ENCODE assay signal across 1 cellular context in genomic region chr3:182710557-182711157, GRCh38.
TF ChIP-seq lines count a peak whose summit lies in the region.

No MANE protein-coding gene starts in this region.

TF ChIP-seq in K562, 482 proteins besides CTCF, POLR2A, EP300 and RAD21 (continued from another document):
- TF ChIP-seq NFIX (CRISPR knock-in tag; IDR thresholded peaks at IDR 0.05; ENCODE audit: low read depth) (no peak), BCOR (IDR thresholded peaks at IDR 0.05) (peak; percentile 70), PCBP1 (IDR thresholded peaks at IDR 0.05; ENCODE audit: low read depth, low read length, poor library complexity, severe bottlenecking) (no peak), XRCC4 (IDR thresholded peaks at IDR 0.05; ENCODE audit: extremely low read depth, insufficient read depth, insufficient read length) (no peak), SIN3B (IDR thresholded peaks at IDR 0.05; ENCODE audit: low read depth) (no peak), ZNF324 (CRISPR knock-in tag; IDR thresholded peaks at IDR 0.05) (no peak), TAF1 (IDR thresholded peaks at IDR 0.05; ENCODE audit: control insufficient read depth, extremely low read depth, insufficient read depth, low read length, severe bottlenecking) (no peak), HDAC2 (IDR thresholded peaks at IDR 0.05) (peak; percentile 60; the same call in 1 of the 2 replicates), PYGO2 (tag; IDR thresholded peaks at IDR 0.05) (no peak), ZNF407 (IDR thresholded peaks at IDR 0.05; ENCODE audit: low read depth) (no peak), SMARCA5 (IDR thresholded peaks at IDR 0.05) (0 out of 2 replicates have a peak, but pooled peaks have one; percentile 48), ZNF316 (IDR thresholded peaks at IDR 0.05) (no peak), ZNF77 (CRISPR knock-in tag; IDR thresholded peaks at IDR 0.05) (no peak), MITF (IDR thresholded peaks at IDR 0.05) (no peak), EHMT2 (IDR thresholded peaks at IDR 0.05) (no peak)
- TF ChIP-seq, protein P1, sequence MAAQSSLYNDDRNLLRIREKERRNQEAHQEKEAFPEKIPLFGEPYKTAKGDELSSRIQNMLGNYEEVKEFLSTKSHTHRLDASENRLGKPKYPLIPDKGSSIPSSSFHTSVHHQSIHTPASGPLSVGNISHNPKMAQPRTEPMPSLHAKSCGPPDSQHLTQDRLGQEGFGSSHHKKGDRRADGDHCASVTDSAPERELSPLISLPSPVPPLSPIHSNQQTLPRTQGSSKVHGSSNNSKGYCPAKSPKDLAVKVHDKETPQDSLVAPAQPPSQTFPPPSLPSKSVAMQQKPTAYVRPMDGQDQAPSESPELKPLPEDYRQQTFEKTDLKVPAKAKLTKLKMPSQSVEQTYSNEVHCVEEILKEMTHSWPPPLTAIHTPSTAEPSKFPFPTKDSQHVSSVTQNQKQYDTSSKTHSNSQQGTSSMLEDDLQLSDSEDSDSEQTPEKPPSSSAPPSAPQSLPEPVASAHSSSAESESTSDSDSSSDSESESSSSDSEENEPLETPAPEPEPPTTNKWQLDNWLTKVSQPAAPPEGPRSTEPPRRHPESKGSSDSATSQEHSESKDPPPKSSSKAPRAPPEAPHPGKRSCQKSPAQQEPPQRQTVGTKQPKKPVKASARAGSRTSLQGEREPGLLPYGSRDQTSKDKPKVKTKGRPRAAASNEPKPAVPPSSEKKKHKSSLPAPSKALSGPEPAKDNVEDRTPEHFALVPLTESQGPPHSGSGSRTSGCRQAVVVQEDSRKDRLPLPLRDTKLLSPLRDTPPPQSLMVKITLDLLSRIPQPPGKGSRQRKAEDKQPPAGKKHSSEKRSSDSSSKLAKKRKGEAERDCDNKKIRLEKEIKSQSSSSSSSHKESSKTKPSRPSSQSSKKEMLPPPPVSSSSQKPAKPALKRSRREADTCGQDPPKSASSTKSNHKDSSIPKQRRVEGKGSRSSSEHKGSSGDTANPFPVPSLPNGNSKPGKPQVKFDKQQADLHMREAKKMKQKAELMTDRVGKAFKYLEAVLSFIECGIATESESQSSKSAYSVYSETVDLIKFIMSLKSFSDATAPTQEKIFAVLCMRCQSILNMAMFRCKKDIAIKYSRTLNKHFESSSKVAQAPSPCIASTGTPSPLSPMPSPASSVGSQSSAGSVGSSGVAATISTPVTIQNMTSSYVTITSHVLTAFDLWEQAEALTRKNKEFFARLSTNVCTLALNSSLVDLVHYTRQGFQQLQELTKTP (IDR thresholded peaks at IDR 0.05; ENCODE audit: low read depth in 1 of 2, partially characterized antibody in 2 of 2), result peak in 1 of 2 experiments; percentile 19
- TF ChIP-seq, protein P2, sequence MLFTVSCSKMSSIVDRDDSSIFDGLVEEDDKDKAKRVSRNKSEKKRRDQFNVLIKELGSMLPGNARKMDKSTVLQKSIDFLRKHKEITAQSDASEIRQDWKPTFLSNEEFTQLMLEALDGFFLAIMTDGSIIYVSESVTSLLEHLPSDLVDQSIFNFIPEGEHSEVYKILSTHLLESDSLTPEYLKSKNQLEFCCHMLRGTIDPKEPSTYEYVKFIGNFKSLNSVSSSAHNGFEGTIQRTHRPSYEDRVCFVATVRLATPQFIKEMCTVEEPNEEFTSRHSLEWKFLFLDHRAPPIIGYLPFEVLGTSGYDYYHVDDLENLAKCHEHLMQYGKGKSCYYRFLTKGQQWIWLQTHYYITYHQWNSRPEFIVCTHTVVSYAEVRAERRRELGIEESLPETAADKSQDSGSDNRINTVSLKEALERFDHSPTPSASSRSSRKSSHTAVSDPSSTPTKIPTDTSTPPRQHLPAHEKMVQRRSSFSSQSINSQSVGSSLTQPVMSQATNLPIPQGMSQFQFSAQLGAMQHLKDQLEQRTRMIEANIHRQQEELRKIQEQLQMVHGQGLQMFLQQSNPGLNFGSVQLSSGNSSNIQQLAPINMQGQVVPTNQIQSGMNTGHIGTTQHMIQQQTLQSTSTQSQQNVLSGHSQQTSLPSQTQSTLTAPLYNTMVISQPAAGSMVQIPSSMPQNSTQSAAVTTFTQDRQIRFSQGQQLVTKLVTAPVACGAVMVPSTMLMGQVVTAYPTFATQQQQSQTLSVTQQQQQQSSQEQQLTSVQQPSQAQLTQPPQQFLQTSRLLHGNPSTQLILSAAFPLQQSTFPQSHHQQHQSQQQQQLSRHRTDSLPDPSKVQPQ (CRISPR knock-in tag; IDR thresholded peaks at IDR 0.05; ENCODE audit: borderline replicate concordance), result no peak
